9 cellular contexts compared by ENCODE assay signal in genomic region chr2:18991177-18992168, GRCh38.
DNase-seq lines count a peak whose midpoint lies in the region; ATAC-seq and TF ChIP-seq lines count a peak whose summit lies in the region.
"Had no signal": no experiment of that assay in that cellular context is flagged by ENCODE, and none has a peak within 500 bp of the region (broad histone marks: within the 10 kb centered on the region; RNA-seq: fewer than 3 reads in every experiment).

No MANE protein-coding gene starts in this region.

- H3K27me3 ChIP-seq in ascending aorta (no peaks in the 10 kb centered on the region), neural progenitor cell (no peaks in the 10 kb centered on the region)
- H3K27me3 ChIP-seq: BLaER1 treated with 17β-estradiol and CSF1 and Interleukin-3, amounts not matched to agents 10 nM and 100 nM had no signal

- peak; percentile 82 for ATAC-seq in Right ventricle myocardium inferior

- no peaks in the 10 kb centered on the region for H3K36me3 ChIP-seq in ascending aorta
- no peaks in the 10 kb centered on the region for H3K36me3 ChIP-seq in neural progenitor cell
- H3K36me3 ChIP-seq: BLaER1 treated with 17β-estradiol and CSF1 and Interleukin-3, amounts not matched to agents 10 nM and 100 nM had no signal

- H3K27ac ChIP-seq in ascending aorta (peak overlapping the region; percentile 17 to 62), neural progenitor cell (no peak overlapping the region)
- H3K27ac ChIP-seq: BLaER1 treated with 17β-estradiol and CSF1 and Interleukin-3, amounts not matched to agents 10 nM and 100 nM had no signal

- no peak for TF ChIP-seq CTCF in ascending aorta (IDR thresholded peaks at IDR 0.05)
- no peak for TF ChIP-seq CTCF in neural progenitor cell (IDR thresholded peaks at IDR 0.05)
- TF ChIP-seq CTCF in GM13977 (IDR thresholded peaks at IDR 0.05; ENCODE audit: extremely low read depth, insufficient read depth, missing control alignments), result no peak

- H3K4me3 Mint-ChIP-seq in activated T-cell treated with anti-CD3 and anti-CD28 coated beads, Interleukin-2, amount 50 U/mL, for 24 hours, result no peak overlapping the region
- H3K4me3 Mint-ChIP-seq in neural progenitor cell, result no peak overlapping the region

- in situ Hi-C loops in GM13977 (cut with MboI; ENCODE audit: low pct_unique_long_range_greater_than_20kb, low sequenced_read_pairs, unreplicated experiment), result no loop called here

- intact Hi-C loops in Right ventricle myocardium inferior (cut with DNase I) (no loop called here), cardiac septum (cut with DNase I) (no loop called here), ascending aorta (cut with DNase I) (loop anchor here (5.0 kb wide), 1 partner anchor 366 kb away; the partner anchor contains the start of gene OSR1)

- H3K27me3 Mint-ChIP-seq in activated T-cell treated with anti-CD3 and anti-CD28 coated beads, Interleukin-2, amount 50 U/mL, for 24 hours, result no peaks in the 10 kb centered on the region
- H3K27me3 Mint-ChIP-seq in neural progenitor cell (ENCODE audit: insufficient read depth, low read depth), result peaks cover 4% of the 10 kb centered on the region

- no peak overlapping the region for H3K9ac ChIP-seq in neural progenitor cell
- H3K9ac ChIP-seq: BLaER1 treated with 17β-estradiol and CSF1 and Interleukin-3, amounts not matched to agents 10 nM and 100 nM had no signal

- H3K4me3 ChIP-seq in ascending aorta (no peak overlapping the region), neural progenitor cell (no peak overlapping the region)
- H3K4me3 ChIP-seq: BLaER1 treated with 17β-estradiol and CSF1 and Interleukin-3, amounts not matched to agents 10 nM and 100 nM had no signal

- no peaks in the 10 kb centered on the region for H3K4me1 Mint-ChIP-seq in activated T-cell treated with anti-CD3 and anti-CD28 coated beads, Interleukin-2, amount 50 U/mL, for 24 hours (ENCODE audit: low read depth)
- H3K4me1 Mint-ChIP-seq in neural progenitor cell, result peaks cover 33% of the 10 kb centered on the region

- H3K79me2 ChIP-seq in neural progenitor cell (ENCODE audit: low read depth), result no peaks in the 10 kb centered on the region

- no peaks in the 10 kb centered on the region for H3K36me3 Mint-ChIP-seq in activated T-cell treated with anti-CD3 and anti-CD28 coated beads, Interleukin-2, amount 50 U/mL, for 24 hours (ENCODE audit: low read depth)
- no peaks in the 10 kb centered on the region for H3K36me3 Mint-ChIP-seq in neural progenitor cell

- H2AFZ ChIP-seq in neural progenitor cell (replicated peaks), result no peak overlapping the region

- H3F3A ChIP-seq in neural progenitor cell (ENCODE audit: low read depth), result peaks cover 11% of the 10 kb centered on the region

- no peaks in the 10 kb centered on the region for H3K9me3 Mint-ChIP-seq in activated T-cell treated with anti-CD3 and anti-CD28 coated beads, Interleukin-2, amount 50 U/mL, for 24 hours
- H3K9me3 Mint-ChIP-seq in neural progenitor cell, result no peaks in the 10 kb centered on the region

- H3K4me1 ChIP-seq in ascending aorta (peaks cover 0 to 20% of the 10 kb centered on the region in 2 donors), neural progenitor cell (peaks cover 26% of the 10 kb centered on the region)
- H3K4me1 ChIP-seq: BLaER1 treated with 17β-estradiol and CSF1 and Interleukin-3, amounts not matched to agents 10 nM and 100 nM had no signal

- H3K4me2 ChIP-seq in neural progenitor cell, result no peak overlapping the region
- H3K4me2 ChIP-seq: BLaER1 treated with 17β-estradiol and CSF1 and Interleukin-3, amounts not matched to agents 10 nM and 100 nM had no signal

- H3K27ac Mint-ChIP-seq in activated T-cell treated with anti-CD3 and anti-CD28 coated beads, Interleukin-2, amount 50 U/mL, for 24 hours, result no peak overlapping the region
- H3K27ac Mint-ChIP-seq in neural progenitor cell, result no peak overlapping the region

- H3K9me3 ChIP-seq in ascending aorta (no peaks in the 10 kb centered on the region), neural progenitor cell (ENCODE audit: low read depth) (no peaks in the 10 kb centered on the region)
- H3K9me3 ChIP-seq: BLaER1 treated with 17β-estradiol and CSF1 and Interleukin-3, amounts not matched to agents 10 nM and 100 nM had no signal

- DNase-seq in Right ventricle myocardium inferior (ENCODE audit: missing footprints) (no peak), cardiac septum (ENCODE audit: low spot score) (no peak), ascending aorta (ENCODE audit: low spot score in 2 of 2) (peak in 1 of 2 donors; percentile 79), kidney tubule cell (ENCODE audit: low spot score) (peak; percentile 63), neural progenitor cell (ENCODE audit: low spot score) (no peak), GM13977 (ENCODE audit: low spot score) (no peak)
- no peak for DNase-seq in activated T-cell treated with anti-CD3 and anti-CD28 coated beads, Interleukin-2, amount 50 U/mL, for 24 hours
- DNase-seq in activated CD8-positive, alpha-beta memory T cell treated with anti-CD3 and anti-CD28 coated beads, Interleukin-2, amount 50 U/mL, for 4 hours, result no peak

- H4K20me1 ChIP-seq in neural progenitor cell (ENCODE audit: low read depth), result no peaks in the 10 kb centered on the region
- H4K20me1 ChIP-seq: BLaER1 treated with 17β-estradiol and CSF1 and Interleukin-3, amounts not matched to agents 10 nM and 100 nM had no signal
